ENCODE assay signal across 5 cellular contexts in the genomic region with DNA sequence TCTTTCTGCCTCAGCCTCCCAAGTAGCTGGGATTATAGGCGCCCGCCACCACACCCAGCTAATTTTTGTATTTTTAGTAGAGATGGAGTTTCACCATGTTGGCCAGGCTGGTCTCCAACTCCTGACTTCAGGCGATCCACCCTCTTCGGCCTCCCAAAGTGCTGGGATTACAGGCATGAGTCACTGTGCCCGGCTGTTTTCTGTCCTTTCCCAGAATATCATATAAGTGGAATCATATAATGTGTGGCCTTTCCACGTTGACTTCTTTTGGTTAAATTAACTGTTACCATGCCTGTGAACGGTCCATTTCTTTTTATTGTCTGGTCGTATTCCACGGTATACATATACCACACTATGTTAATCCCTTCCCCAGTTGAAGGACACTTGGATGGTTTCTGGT. TPM values are rescaled to one million over a fixed set of nuclear protein-coding genes. Genes with fewer than 3 reads are reported as not detected.
"Had no signal": no experiment of that assay in that cellular context is flagged by ENCODE, and none has a peak within 500 bp of the region (broad histone marks: within the 10 kb centered on the region; RNA-seq: fewer than 3 reads in every experiment).

No MANE protein-coding gene starts in this region.

RNA-seq across cellular contexts. Expression of gene NPTX2, which starts 44.4 kb away (rescaled TPM):
- total RNA-seq: HepG2, HT-29, HT1080 had no signal
- polyA plus RNA-seq: HepG2, IgD-negative memory B cell, K562 had no signal
